15 cellular contexts compared by ENCODE assay signal in the genomic region with DNA sequence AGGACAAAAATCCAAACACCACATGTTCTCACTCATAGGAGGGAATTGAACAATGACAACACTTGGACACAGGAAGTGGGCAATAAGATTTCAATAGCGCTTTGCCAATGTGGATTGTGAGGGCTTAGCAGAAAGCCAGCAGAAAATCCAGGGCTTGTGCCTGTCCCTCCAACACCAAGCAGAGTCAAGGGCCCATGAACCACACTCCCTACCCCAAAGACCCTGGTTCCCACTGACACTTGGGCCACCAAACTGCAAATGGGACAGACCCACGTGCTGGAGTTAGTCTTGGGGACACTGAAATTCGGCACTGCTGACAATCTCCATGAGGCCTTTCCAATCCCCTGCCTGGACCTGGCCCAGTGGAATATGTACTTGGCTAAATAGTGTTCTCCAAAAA.
DNase-seq lines count a peak whose midpoint lies in the region; ATAC-seq and TF ChIP-seq lines count a peak whose summit lies in the region.
"Had no signal": no experiment of that assay in that cellular context is flagged by ENCODE, and none has a peak within 500 bp of the region (broad histone marks: within the 10 kb centered on the region; RNA-seq: fewer than 3 reads in every experiment).

No MANE protein-coding gene starts in this region.

- H3K36me3 ChIP-seq in RWPE2 (ENCODE audit: low read depth) (no peaks in the 10 kb centered on the region), spleen (no peaks in the 10 kb centered on the region)
- H3K36me3 ChIP-seq: BE2C had no signal

- no peak overlapping the region for H4K91ac ChIP-seq in H9 (ENCODE audit: insufficient read length, low read depth, low read length)

- no peak overlapping the region for H3K14ac ChIP-seq in H9 (ENCODE audit: insufficient read depth, low read length)

- H2AFZ ChIP-seq in H9 (ENCODE audit: low read length), result no peak overlapping the region

- H3K4me3 ChIP-seq in RWPE2 (ENCODE audit: severe bottlenecking), result no peak overlapping the region
- H3K4me3 ChIP-seq in spleen, result no peak overlapping the region
- H3K4me3 ChIP-seq: A549 had no signal

- no peak overlapping the region for H2BK15ac ChIP-seq in H9 (ENCODE audit: low read depth, low read length)

- DNase-seq in H9 (peak; percentile 19), RWPE2 (ENCODE audit: low spot score) (peak; percentile 5), left lobe of liver (ENCODE audit: low spot score) (peak; percentile 15), spleen (peak; percentile 28), KBM-7 (no peak), NCI-H1417 treated with DMSO at 0.1 percent for 48 hours (lab: John Stamatoyannopoulos, UW) (no peak), NCI-H1694 treated with DMSO at 0.1 percent for 48 hours (lab: John Stamatoyannopoulos, UW) (no peak)
- DNase-seq: BE2C; CD4-positive, alpha-beta memory T cell; DMS53; GF-D8; IMR-90 had no signal

- no CpG with 5 or more reads among the region's 3 CpGs for WGBS in H9 (ENCODE audit: extremely low coverage, insufficient read length, low lambda C conversion rate)
- WGBS in spleen, 5 donors, result 62 to 67% (median 64%) methylated on average over 3 of the region's 3 CpGs

- H3K56ac ChIP-seq in H9 (ENCODE audit: insufficient read length, low read depth, low read length), result no peak overlapping the region

- in situ Hi-C loops in KBM-7 (cut with MboI; ENCODE audit: low pct_unique_long_range_greater_than_20kb, low sequenced_read_pairs), result no loop called here

- no peak overlapping the region for H3T11ph ChIP-seq in H9 (ENCODE audit: low read length)

- H3K23ac ChIP-seq in H9 (ENCODE audit: insufficient read length, low read depth, low read length), result no peak overlapping the region

- H3K27me3 Mint-ChIP-seq in H9 (ENCODE audit: low read depth), result peaks cover 14% of the 10 kb centered on the region

- no peak overlapping the region for H4K8ac ChIP-seq in H9 (replicated peaks; ENCODE audit: insufficient read length, low read depth, low read length)

- H3K18ac ChIP-seq in H9 (ENCODE audit: insufficient read length, low read depth, low read length), result no peak overlapping the region

- no peak overlapping the region for H2BK12ac ChIP-seq in H9 (ENCODE audit: insufficient read length, low read depth, low read length)

- no peaks in the 10 kb centered on the region for H3K79me1 ChIP-seq in H9 (ENCODE audit: insufficient read depth, low read depth, low read length, poor library complexity, severe bottlenecking)

- no peak for TF ChIP-seq CTCF in H9 (conservative IDR thresholded peaks at IDR 0.05)
- TF ChIP-seq CTCF in RWPE2 (IDR thresholded peaks at IDR 0.05; ENCODE audit: poor library complexity, severe bottlenecking), result no peak
- TF ChIP-seq CTCF in spleen (IDR thresholded peaks at IDR 0.05 in 8 of 11, conservative IDR thresholded peaks at IDR 0.05 in 3 of 11), result no peak

- no peaks in the 10 kb centered on the region for H3K23me2 ChIP-seq in H9 (ENCODE audit: insufficient read length, low read depth, low read length, poor library complexity, severe bottlenecking)

- H3K4me2 ChIP-seq in H9 (ENCODE audit: insufficient read depth, insufficient read length, low read length), result no peak overlapping the region
- H3K4me2 ChIP-seq: A549 had no signal

- H3K27ac ChIP-seq in H9 (ENCODE audit: insufficient read length, low read depth, low read length) (no peak overlapping the region), RWPE2 (ENCODE audit: poor library complexity, severe bottlenecking) (no peak overlapping the region), spleen (no peak overlapping the region)
- H3K27ac ChIP-seq: A549, C4-2B had no signal

- H3K9ac ChIP-seq in H9 (ENCODE audit: extremely low read depth, insufficient read length, low read length), result no peak overlapping the region

- peaks cover 8 to 16% of the 10 kb centered on the region in 2 experiments for H3K4me1 Mint-ChIP-seq in H9
- H3K4me1 Mint-ChIP-seq: CD4-positive, alpha-beta memory T cell had no signal

- TF ChIP-seq POLR2A in spleen (IDR thresholded peaks at IDR 0.05), result no peak

- H3K27me3 ChIP-seq in H9 (ENCODE audit: insufficient read depth, low read length) (no peaks in the 10 kb centered on the region), RWPE2 (ENCODE audit: insufficient read depth, poor library complexity, severe bottlenecking) (no peaks in the 10 kb centered on the region), spleen (replicated peaks in 1 of 7) (peaks cover 0 to 33% (median 0%) of the 10 kb centered on the region in 7 donors)
- H3K27me3 ChIP-seq: BE2C had no signal

- intact Hi-C loops in spleen (cut with DNase I; ENCODE audit: low total_unique reads), result no loop called here

- H4K20me1 ChIP-seq in H9 (ENCODE audit: control insufficient read depth, insufficient read depth, insufficient read length), result no peaks in the 10 kb centered on the region

- H3K36me3 Mint-ChIP-seq in H9 (ENCODE audit: insufficient read depth in 1 of 3, low read depth in 3 of 3), result no peaks in the 10 kb centered on the region
- H3K36me3 Mint-ChIP-seq: CD4-positive, alpha-beta memory T cell had no signal

- H3K27ac Mint-ChIP-seq in H9, result no peak overlapping the region
- H3K27ac Mint-ChIP-seq: CD4-positive, alpha-beta memory T cell had no signal

- no peak overlapping the region for H3K4ac ChIP-seq in H9 (ENCODE audit: low read depth, low read length)

- no peak overlapping the region for H2BK20ac ChIP-seq in H9 (ENCODE audit: low read depth, low read length, poor library complexity, severe bottlenecking)

- H4K5ac ChIP-seq in H9 (ENCODE audit: insufficient read length, low read depth, low read length), result no peak overlapping the region

- no peak for ATAC-seq in RWPE2 (ENCODE audit: low read depth)
- no peak for ATAC-seq in left lobe of liver
- ATAC-seq: A549, HCT116 had no signal

- no peak overlapping the region for H2AK5ac ChIP-seq in H9 (ENCODE audit: insufficient read length, low read length)

- H3K79me2 ChIP-seq in H9 (ENCODE audit: insufficient read depth, low read length), result no peaks in the 10 kb centered on the region

- no peaks in the 10 kb centered on the region for H3K4me1 ChIP-seq in H9 (ENCODE audit: insufficient read depth, low read length)
- H3K4me1 ChIP-seq in RWPE2 (ENCODE audit: insufficient read depth, poor library complexity, severe bottlenecking), result no peaks in the 10 kb centered on the region
- H3K4me1 ChIP-seq in spleen, result no peaks in the 10 kb centered on the region
- H3K4me1 ChIP-seq: A549 had no signal

- H3K9me3 Mint-ChIP-seq in H9, result no peaks in the 10 kb centered on the region

- no peak overlapping the region for H2BK120ac ChIP-seq in H9 (ENCODE audit: low read depth, low read length, poor library complexity, severe bottlenecking)

- H2BK5ac ChIP-seq in H9 (ENCODE audit: insufficient read length, low read length), result no peak overlapping the region

- H3K9me3 ChIP-seq in H9 (ENCODE audit: control insufficient read depth, low read depth, low read length) (no peaks in the 10 kb centered on the region), RWPE2 (ENCODE audit: severe bottlenecking) (no peaks in the 10 kb centered on the region), spleen (no peaks in the 10 kb centered on the region)
- H3K9me3 ChIP-seq: A549, BE2C had no signal

- H3K4me3 Mint-ChIP-seq in H9, result no peak overlapping the region
- H3K4me3 Mint-ChIP-seq: CD4-positive, alpha-beta memory T cell had no signal

Comparison
In these comparisons a context has a peak if more than half of its experiments do, and no peak if none do; other contexts are left out.
1. DNase-seq: peak in H9 (single experiment), RWPE2 (single experiment), left lobe of liver (single experiment) and spleen (single experiment); none in KBM-7 (single experiment), NCI-H1417 treated with DMSO at 0.1 percent for 48 hours (single experiment) and NCI-H1694 treated with DMSO at 0.1 percent for 48 hours (single experiment).